1 cellular context compared by ENCODE assay signal in genomic region chr14:34496679-34497513, GRCh38.
TF ChIP-seq lines count a peak whose summit lies in the region.

No MANE protein-coding gene starts in this region.

TF ChIP-seq in K562, 482 proteins besides CTCF, POLR2A, EP300 and RAD21 (continued from another document):
- TF ChIP-seq ZFP1 (CRISPR knock-in tag; IDR thresholded peaks at IDR 0.05) (no peak), TSHZ1 (CRISPR knock-in tag; IDR thresholded peaks at IDR 0.05) (no peak), JUN (IDR thresholded peaks at IDR 0.05; ENCODE audit: borderline replicate concordance, low read depth, low read length) (peak; percentile 93), JUN (CRISPR knock-in tag; IDR thresholded peaks at IDR 0.05; ENCODE audit: borderline replicate concordance) (no peak), C11orf30 (IDR thresholded peaks at IDR 0.05; ENCODE audit: low read depth) (peak; percentile 30; the same call in 1 of the 2 replicates), MTA2 (IDR thresholded peaks at IDR 0.05; ENCODE audit: low read depth) (no peak), MAFG (tag; conservative IDR thresholded peaks at IDR 0.05) (0 out of 2 replicates have a peak, but pooled peaks have one; percentile 6), ZNF184 (CRISPR knock-in tag; IDR thresholded peaks at IDR 0.05) (no peak), BACH1 (tag; IDR thresholded peaks at IDR 0.05) (peak; percentile 26; the same call in 1 of the 2 replicates), CHAMP1 (IDR thresholded peaks at IDR 0.05) (no peak), SOX6 (IDR thresholded peaks at IDR 0.05) (0 out of 2 replicates have a peak, but pooled peaks have one; percentile 18), SAFB (IDR thresholded peaks at IDR 0.05; ENCODE audit: borderline replicate concordance, low read depth, low read length) (no peak), HNRNPLL (IDR thresholded peaks at IDR 0.05; ENCODE audit: low read depth, low read length, poor library complexity, severe bottlenecking) (peak; percentile 46), DPF2 (IDR thresholded peaks at IDR 0.05) (peak; percentile 75), PHF20 (IDR thresholded peaks at IDR 0.05; ENCODE audit: partially characterized antibody) (peak; percentile 59), CEBPB (tag; IDR thresholded peaks at IDR 0.05) (peak; percentile 33; the same call in 1 of the 2 replicates), NONO (IDR thresholded peaks at IDR 0.05; ENCODE audit: low read depth in 2 of 2, low read length in 1 of 2) (no peak), ARID4B (CRISPR knock-in tag; IDR thresholded peaks at IDR 0.05) (no peak), CREB1 (IDR thresholded peaks at IDR 0.05) (peak; percentile 80), CREB1 (CRISPR knock-in tag; IDR thresholded peaks at IDR 0.05) (no peak), RFX5 (IDR thresholded peaks at IDR 0.05; ENCODE audit: low read depth, low read length) (no peak), ZNF592 (IDR thresholded peaks at IDR 0.05) (peak; percentile 67), ZNF12 (CRISPR knock-in tag; IDR thresholded peaks at IDR 0.05) (no peak), PRDM10 (IDR thresholded peaks at IDR 0.05; ENCODE audit: partially characterized antibody) (peak; percentile 36), NRF1 (conservative IDR thresholded peaks at IDR 0.05 in 1 of 2, IDR thresholded peaks at IDR 0.05 in 1 of 2) (0 out of 4 replicates have a peak, but pooled peaks of 1 of the 2 experiments have one; percentile 20), HDAC2 (IDR thresholded peaks at IDR 0.05) (0 out of 2 replicates have a peak, but pooled peaks have one; percentile 26), JUND (IDR thresholded peaks at IDR 0.05; ENCODE audit: borderline replicate concordance, low read depth, low read length) (peak; percentile 97), JUND (tag; IDR thresholded peaks at IDR 0.05; ENCODE audit: borderline replicate concordance, low read depth, low read length) (peak; percentile 99), NBN (IDR thresholded peaks at IDR 0.05; ENCODE audit: low read depth) (0 out of 2 replicates have a peak, but pooled peaks have one; percentile 39), GATAD2A (IDR thresholded peaks at IDR 0.05) (no peak), KHSRP (IDR thresholded peaks at IDR 0.05) (no peak), FOS (IDR thresholded peaks at IDR 0.05; ENCODE audit: extremely low read depth, insufficient read length) (peak; percentile 68), ZNF507 (tag; conservative IDR thresholded peaks at IDR 0.05) (no peak), TCF3 (CRISPR knock-in tag; IDR thresholded peaks at IDR 0.05) (no peak), ZSCAN29 (IDR thresholded peaks at IDR 0.05) (no peak), NFYB (IDR thresholded peaks at IDR 0.05; ENCODE audit: extremely low read depth, insufficient read length) (no peak), BRD9 (IDR thresholded peaks at IDR 0.05; ENCODE audit: low read depth, partially characterized antibody) (peak; percentile 27), RCOR1 (IDR thresholded peaks at IDR 0.05; ENCODE audit: borderline replicate concordance in 1 of 2, low read depth in 2 of 2, low read length in 2 of 2) (peak in 1 of 2 experiments; percentile 30; a peak in 1 of 4 replicates), TFAM (CRISPR knock-in tag; conservative IDR thresholded peaks at IDR 0.05) (no peak), ATF7 (IDR thresholded peaks at IDR 0.05) (peak; percentile 68), YY1 (IDR thresholded peaks at IDR 0.05; ENCODE audit: borderline replicate concordance in 1 of 3, control insufficient read depth in 1 of 3, extremely low read depth in 1 of 3, insufficient read depth in 3 of 3, insufficient read length in 1 of 3, insufficient replicate concordance in 2 of 3, low read depth in 1 of 3, low read length in 2 of 3) (peak in 1 of 3 experiments; percentile 64), ERF (CRISPR knock-in tag; IDR thresholded peaks at IDR 0.05) (no peak), L3MBTL2 (IDR thresholded peaks at IDR 0.05) (peak; percentile 64), DDX20 (tag; IDR thresholded peaks at IDR 0.05; ENCODE audit: low read depth) (no peak)
